ENCODE assay signal across 24 cellular contexts in the genomic region with DNA sequence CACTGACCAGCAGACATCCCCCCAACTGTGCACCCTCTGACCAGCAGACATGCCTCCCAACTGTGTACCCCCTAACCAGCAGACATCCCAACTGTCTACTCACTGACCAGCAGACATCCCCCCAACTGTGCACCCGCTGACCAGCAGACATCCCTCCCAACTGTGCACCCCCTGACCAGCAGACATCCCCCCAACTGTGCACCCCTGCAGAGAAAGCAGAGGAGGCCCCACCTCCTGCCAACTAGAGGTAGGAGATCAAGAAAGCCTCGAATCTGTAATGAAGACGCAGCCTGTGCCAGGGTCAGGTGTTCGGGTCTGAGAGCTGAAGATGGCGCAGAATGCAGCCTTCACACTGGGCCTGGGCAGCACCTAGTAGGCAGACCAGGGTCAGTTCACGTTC. TPM values are rescaled to one million over a fixed set of nuclear protein-coding genes. Genes with fewer than 3 reads are reported as not detected.
"Had no signal": no experiment of that assay in that cellular context is flagged by ENCODE, and none has a peak within 500 bp of the region (broad histone marks: within the 10 kb centered on the region; RNA-seq: fewer than 3 reads in every experiment).

No MANE protein-coding gene starts in this region.

- FAIRE-seq: endothelial cell of umbilical vein, islet of Langerhans had no signal

- DNase-seq: dermis blood vessel endothelial cell; effector memory CD4-positive, alpha-beta T cell; esophagus squamous epithelium; foreskin melanocyte; kidney glomerular epithelial cell; left ventricle myocardium inferior; naive B cell; psoas muscle; stimulated activated CD4-positive, alpha-beta T cell treated with anti-CD3 and anti-CD28 coated beads, Interleukin-15, amount 100 ng/mL, for 24 hours; stimulated activated CD4-positive, alpha-beta T cell treated with anti-CD3 and anti-CD28 coated beads, Interleukin-2, amount 100 ng/mL, for 48 hours; stimulated activated naive B cell treated with anti-CD40 and anti-IgM and Interleukin-4, amounts not matched to agents 10 μg/mL and 1 μg/mL and 100 μg/mL, for 72 hours; uterus had no signal

- H3K27ac ChIP-seq: coronary artery, esophagus squamous epithelium, left ventricle myocardium inferior, lower lobe of right lung, psoas muscle, skin epidermis, thoracic aorta, tibial nerve, upper lobe of left lung, uterus had no signal

- H3K36me3 ChIP-seq: esophagus squamous epithelium, thoracic aorta, upper lobe of left lung, uterus had no signal

- H3K4me3 ChIP-seq: coronary artery, esophagus squamous epithelium, left ventricle myocardium inferior, lower lobe of right lung, psoas muscle, skin epidermis, thoracic aorta, tibial nerve, upper lobe of left lung, uterus had no signal

- H3K9me3 ChIP-seq: esophagus squamous epithelium, left ventricle myocardium inferior, lower lobe of right lung, psoas muscle, thoracic aorta, tibial nerve, upper lobe of left lung, uterus had no signal

- H3K4me1 ChIP-seq: esophagus squamous epithelium, lower lobe of right lung, psoas muscle, uterus had no signal

RNA-seq across cellular contexts. Expression of a gene that starts 47.7 kb away (rescaled TPM):
- total RNA-seq: epithelial cell of proximal tubule; esophagus squamous epithelium; left ventricle myocardium inferior; mesenteric fat pad; mononuclear cell; natural killer cell treated with Interleukin-12 subunit alpha and Interleukin-12 subunit beta and Interleukin-15 and Interleukin-18, amount 100 ng/mL, for 72 hours; psoas muscle; thoracic aorta; tibial nerve had no signal
